Comparison of ENCODE assay signal across 2 cellular contexts in genomic region chr16:70752381-70752780, GRCh38.
TF ChIP-seq lines count a peak whose summit lies in the region.

No MANE protein-coding gene starts in this region.

TF ChIP-seq in liver, 16 proteins besides CTCF, POLR2A, EP300 and RAD21 (continued from another document):
- TF ChIP-seq ATF3 (IDR thresholded peaks at IDR 0.05) (no peak), RXRA (IDR thresholded peaks at IDR 0.05) (no peak), SP1 (IDR thresholded peaks at IDR 0.05) (no peak), FOXA1 (IDR thresholded peaks at IDR 0.05) (no peak)
TF ChIP-seq in liver: peak in this region for 0.

TF ChIP-seq in HepG2, 621 proteins besides CTCF, POLR2A, EP300 and RAD21 (continued from another document):
- TF ChIP-seq ZNF609 (CRISPR knock-in tag; IDR thresholded peaks at IDR 0.05; ENCODE audit: borderline replicate concordance) = no peak
